In the genomic region with DNA sequence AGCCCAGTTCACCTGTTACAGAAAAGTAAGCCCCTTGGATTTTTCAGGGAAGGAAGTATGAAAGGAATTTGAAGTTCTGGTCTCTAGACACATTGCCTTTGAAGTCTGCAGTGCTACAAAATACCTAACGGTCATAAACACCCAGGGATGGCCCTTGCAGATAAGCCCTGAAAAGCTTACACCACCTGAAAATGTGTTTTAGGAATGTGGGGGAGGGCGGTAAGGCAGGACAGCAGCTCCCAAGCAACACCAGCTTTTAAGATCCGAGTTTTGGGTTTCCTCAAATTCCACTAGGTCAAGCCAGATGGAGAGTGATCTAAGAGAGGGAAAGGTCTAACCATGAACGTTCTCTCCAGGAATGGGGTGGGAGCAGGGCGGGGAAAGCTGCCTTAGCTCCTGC, we compare ENCODE assay signal across 16 cellular contexts.
A peak's percentile ranks its signal among the peaks of the same experiment; 100 is the strongest.
DNase-seq lines count a peak whose midpoint lies in the region; ATAC-seq and TF ChIP-seq lines count a peak whose summit lies in the region.
"Had no signal": no experiment of that assay in that cellular context is flagged by ENCODE, and none has a peak within 500 bp of the region (broad histone marks: within the 10 kb centered on the region; RNA-seq: fewer than 3 reads in every experiment).

No MANE protein-coding gene starts in this region.

- H3K9me3 ChIP-seq in Caco-2 (no peaks in the 10 kb centered on the region), trophoblast cell (ENCODE audit: insufficient read depth, low read depth, low read length) (no peaks in the 10 kb centered on the region)
- H3K9me3 ChIP-seq: BLaER1 had no signal

- no peaks in the 10 kb centered on the region for H3K27me3 Mint-ChIP-seq in Caco-2 (ENCODE audit: insufficient read depth, unreplicated experiment)

- no peak overlapping the region for H4K8ac ChIP-seq in trophoblast cell (ENCODE audit: low read depth, low read length)

- CTCF ChIA-PET in Caco-2 (lab: Charles Lee), result interaction anchor here (0.6 to 1.0 kb wide), 5 partner anchors 13 to 765 kb away, joined by 3 to 12 read pairs (median 7); no protein-coding TSS in a partner anchor

- no peaks in the 10 kb centered on the region for H3K79me2 ChIP-seq in trophoblast cell (ENCODE audit: control insufficient read depth, insufficient read depth, low read length, poor library complexity)

- no peaks in the 10 kb centered on the region for H3K36me3 ChIP-seq in Caco-2 (ENCODE audit: control insufficient read depth, insufficient read depth, low read length)
- peaks cover 10 to 17% of the 10 kb centered on the region in 2 experiments for H3K36me3 ChIP-seq in trophoblast cell (ENCODE audit: control insufficient read depth in 1 of 2, insufficient read depth in 2 of 2, low read length in 2 of 2)
- H3K36me3 ChIP-seq: BLaER1 had no signal

- H2BK5ac ChIP-seq in trophoblast cell (ENCODE audit: low read depth, low read length, poor library complexity), result no peak overlapping the region

- POLR2A ChIA-PET in Caco-2 (lab: Charles Lee), result interaction anchor here (0.6 to 1.1 kb wide), 3 partner anchors 41 to 890 kb away, joined by 3 to 4 read pairs (median 4); partner anchors contain the start of gene SPDL1

- peaks cover 15% of the 10 kb centered on the region for H3K36me3 Mint-ChIP-seq in Caco-2 (ENCODE audit: insufficient read depth, unreplicated experiment)
- H3K36me3 Mint-ChIP-seq: CD14-positive monocyte; CD4-positive, alpha-beta memory T cell had no signal

- H3K9ac ChIP-seq in trophoblast cell (ENCODE audit: low read length), result no peak overlapping the region
- H3K9ac ChIP-seq: BLaER1 had no signal

- no peak overlapping the region for H3K14ac ChIP-seq in trophoblast cell (ENCODE audit: low read length)

- no peak for ATAC-seq in HG03280 (IDR thresholded peaks at IDR 0.05; ENCODE audit: unreplicated experiment)
- ATAC-seq: GM23338 had no signal

- no peak overlapping the region for H2AK5ac ChIP-seq in trophoblast cell (ENCODE audit: low read length)

- H3K9me3 Mint-ChIP-seq in Caco-2 (ENCODE audit: unreplicated experiment), result no peaks in the 10 kb centered on the region
- H3K9me3 Mint-ChIP-seq: CD4-positive, alpha-beta memory T cell; GM23338 had no signal

- H2AFZ ChIP-seq in trophoblast cell (ENCODE audit: insufficient read depth, low read length, poor library complexity), result no peak overlapping the region
- H2AFZ ChIP-seq: GM23338 had no signal

- H3K79me1 ChIP-seq in trophoblast cell (ENCODE audit: low read length), result no peaks in the 10 kb centered on the region

- no peak overlapping the region for H4K91ac ChIP-seq in trophoblast cell (ENCODE audit: low read depth, low read length)

- no peak overlapping the region for H3K27ac ChIP-seq in trophoblast cell (ENCODE audit: low read depth, low read length)
- H3K27ac ChIP-seq: BLaER1 had no signal

- peak overlapping the region; percentile 60 for H3K4me3 Mint-ChIP-seq in Caco-2 (ENCODE audit: unreplicated experiment)
- H3K4me3 Mint-ChIP-seq: CD14-positive monocyte; CD4-positive, alpha-beta memory T cell; GM23338 had no signal

- no peak for TF ChIP-seq CTCF in Caco-2 (IDR thresholded peaks at IDR 0.05; ENCODE audit: insufficient read depth in 1 of 2, low read depth in 1 of 2, low read length in 1 of 2, severe bottlenecking in 1 of 2, unreplicated experiment in 1 of 2)
- no peak for TF ChIP-seq CTCF in GM10266 (IDR thresholded peaks at IDR 0.05; ENCODE audit: control insufficient read depth, insufficient read depth, low read depth, missing control alignments)

- intact Hi-C loops in Caco-2 (cut with micrococcal nuclease; ENCODE audit: unreplicated experiment), result loop anchor here (1.0 to 5.0 kb wide), 3 partner anchors 14 to 179 kb away; no protein-coding TSS in a partner anchor

- H3K4me1 ChIP-seq in Caco-2 (peaks cover 76% of the 10 kb centered on the region), trophoblast cell (ENCODE audit: control insufficient read depth in 1 of 2, insufficient read depth in 2 of 2, low read length in 2 of 2) (peaks cover 8 to 19% of the 10 kb centered on the region in 2 experiments)
- H3K4me1 ChIP-seq: BLaER1 had no signal

- no peak overlapping the region for H3K4me3 ChIP-seq in Caco-2 (ENCODE audit: low read depth, low read length)
- no peak overlapping the region for H3K4me3 ChIP-seq in trophoblast cell (ENCODE audit: low read depth, low read length)
- H3K4me3 ChIP-seq: BLaER1, GM23338 had no signal

- no peak overlapping the region for H2BK12ac ChIP-seq in trophoblast cell (ENCODE audit: low read length)

- peaks cover 81% of the 10 kb centered on the region for H3K4me1 Mint-ChIP-seq in Caco-2 (ENCODE audit: low read depth, unreplicated experiment)
- H3K4me1 Mint-ChIP-seq: CD14-positive monocyte; CD4-positive, alpha-beta memory T cell; GM23338 had no signal

- WGBS in trophoblast cell (ENCODE audit: extremely low coverage, insufficient coverage, insufficient read length), result no CpG with 5 or more reads among the region's 5 CpGs

- peak; percentile 89 to 92 for DNase-seq in Caco-2
- peak; percentile 78 for DNase-seq in SW480 (ENCODE audit: low spot score)
- DNase-seq in islet precursor cell, result peak; percentile 89
- no peak for DNase-seq in trophoblast cell
- no peak for DNase-seq in NCI-H526 (lab: John Stamatoyannopoulos, UW)
- DNase-seq in stimulated activated naive CD4-positive, alpha-beta T cell (lab: John Stamatoyannopoulos, UW), result no peak
- DNase-seq in GM10266 (ENCODE audit: extremely low spot score), result no peak
- DNase-seq: 8988T; Calu3; CD4-positive, alpha-beta memory T cell; DMS79 treated with DMSO at 0.1 percent for 48 hours; HCEC 1CT had no signal

- peak overlapping the region; percentile 27 for H3K4me2 ChIP-seq in trophoblast cell (ENCODE audit: low read length)
- H3K4me2 ChIP-seq: BLaER1, GM23338 had no signal

- peak overlapping the region; percentile 88 for H3K27ac Mint-ChIP-seq in Caco-2 (ENCODE audit: unreplicated experiment)
- H3K27ac Mint-ChIP-seq: CD14-positive monocyte; CD4-positive, alpha-beta memory T cell; GM23338 had no signal

- no TSS peak for BruUV-seq in Caco-2 (replicated peaks; lab: Mats Ljungman, UMichigan)

- H3K4ac ChIP-seq in trophoblast cell (ENCODE audit: low read depth, low read length), result no peak overlapping the region

- no peak overlapping the region for H3K18ac ChIP-seq in trophoblast cell (ENCODE audit: low read length)

- H2BK120ac ChIP-seq in trophoblast cell (ENCODE audit: insufficient read depth, low read length, poor library complexity), result no peak overlapping the region

- no peak overlapping the region for H4K12ac ChIP-seq in trophoblast cell (ENCODE audit: low read depth, low read length)

- H3K23ac ChIP-seq in trophoblast cell (ENCODE audit: low read length), result no peak overlapping the region

- H3K27me3 ChIP-seq in Caco-2 (replicated peaks; ENCODE audit: control insufficient read depth, insufficient read depth, low read length) (no peaks in the 10 kb centered on the region), trophoblast cell (ENCODE audit: insufficient read depth, low read length) (no peaks in the 10 kb centered on the region)
- H3K27me3 ChIP-seq: BLaER1 had no signal

Comparison
In these comparisons a context has a peak if more than half of its experiments do, and no peak if none do; other contexts are left out.
1. DNase-seq: peak in Caco-2 (2 of 2), SW480 (single experiment) and islet precursor cell (single experiment); none in trophoblast cell (0 of 2), NCI-H526 (0 of 2), stimulated activated naive CD4-positive, alpha-beta T cell (0 of 6) and GM10266 (single experiment).